Comparison of ENCODE assay signal across 1 cellular context in the genomic region with DNA sequence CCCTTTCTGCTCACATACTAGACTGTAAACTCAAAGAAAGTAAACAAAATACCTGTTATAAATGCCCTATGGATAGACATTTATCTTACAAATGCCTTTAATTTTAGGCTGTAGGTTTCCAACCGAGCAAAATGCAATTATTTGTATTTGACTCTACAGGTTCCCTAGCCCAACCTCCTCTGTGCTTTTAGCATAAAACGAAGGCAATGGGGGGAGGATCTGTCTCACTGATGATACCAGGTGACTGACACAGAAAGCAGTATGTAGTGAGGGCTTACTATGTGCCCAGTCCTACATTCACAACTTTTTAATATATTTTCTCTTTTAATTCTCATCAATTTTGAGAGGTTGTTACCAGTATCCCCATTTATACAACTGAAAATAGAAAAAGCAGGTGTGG.
TF ChIP-seq lines count a peak whose summit lies in the region.

No MANE protein-coding gene starts in this region.

TF ChIP-seq in GM23338, 12 proteins besides CTCF, POLR2A, EP300 and RAD21 (continued from another document):
- TF ChIP-seq, protein P1, sequence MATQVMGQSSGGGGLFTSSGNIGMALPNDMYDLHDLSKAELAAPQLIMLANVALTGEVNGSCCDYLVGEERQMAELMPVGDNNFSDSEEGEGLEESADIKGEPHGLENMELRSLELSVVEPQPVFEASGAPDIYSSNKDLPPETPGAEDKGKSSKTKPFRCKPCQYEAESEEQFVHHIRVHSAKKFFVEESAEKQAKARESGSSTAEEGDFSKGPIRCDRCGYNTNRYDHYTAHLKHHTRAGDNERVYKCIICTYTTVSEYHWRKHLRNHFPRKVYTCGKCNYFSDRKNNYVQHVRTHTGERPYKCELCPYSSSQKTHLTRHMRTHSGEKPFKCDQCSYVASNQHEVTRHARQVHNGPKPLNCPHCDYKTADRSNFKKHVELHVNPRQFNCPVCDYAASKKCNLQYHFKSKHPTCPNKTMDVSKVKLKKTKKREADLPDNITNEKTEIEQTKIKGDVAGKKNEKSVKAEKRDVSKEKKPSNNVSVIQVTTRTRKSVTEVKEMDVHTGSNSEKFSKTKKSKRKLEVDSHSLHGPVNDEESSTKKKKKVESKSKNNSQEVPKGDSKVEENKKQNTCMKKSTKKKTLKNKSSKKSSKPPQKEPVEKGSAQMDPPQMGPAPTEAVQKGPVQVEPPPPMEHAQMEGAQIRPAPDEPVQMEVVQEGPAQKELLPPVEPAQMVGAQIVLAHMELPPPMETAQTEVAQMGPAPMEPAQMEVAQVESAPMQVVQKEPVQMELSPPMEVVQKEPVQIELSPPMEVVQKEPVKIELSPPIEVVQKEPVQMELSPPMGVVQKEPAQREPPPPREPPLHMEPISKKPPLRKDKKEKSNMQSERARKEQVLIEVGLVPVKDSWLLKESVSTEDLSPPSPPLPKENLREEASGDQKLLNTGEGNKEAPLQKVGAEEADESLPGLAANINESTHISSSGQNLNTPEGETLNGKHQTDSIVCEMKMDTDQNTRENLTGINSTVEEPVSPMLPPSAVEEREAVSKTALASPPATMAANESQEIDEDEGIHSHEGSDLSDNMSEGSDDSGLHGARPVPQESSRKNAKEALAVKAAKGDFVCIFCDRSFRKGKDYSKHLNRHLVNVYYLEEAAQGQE (IDR thresholded peaks at IDR 0.05; ENCODE audit: unreplicated experiment), result no peak
